In genomic region chr12:8970432-8970831, GRCh38 we compare ENCODE assay signal across 19 cellular contexts.
"Had no signal": no experiment of that assay in that cellular context is flagged by ENCODE, and none has a peak within 500 bp of the region (broad histone marks: within the 10 kb centered on the region; RNA-seq: fewer than 3 reads in every experiment).

No MANE protein-coding gene starts in this region.

- H3K27me3 Mint-ChIP-seq: dendritic cell treated with granulocyte-macrophage colony-stimulating factor and Interleukin-4, amounts not matched to agents 40 ng/mL and 50 ng/mL, for 4 days; progenitor cell of endocrine pancreas had no signal

- DNase-seq: activated naive CD4-positive, alpha-beta T cell treated with anti-CD3 and anti-CD28 coated beads, Interleukin-2, amount 50 U/mL, for 16 hours; amniotic stem cell; cerebellar nuclear complex; effector memory CD4-positive, alpha-beta T cell; kidney; left ventricle myocardium superior; mesenchymal stem cell; nephron progenitor cell; occipital lobe; small intestine; stimulated activated CD4-positive, alpha-beta T cell treated with anti-CD3 and anti-CD28 coated beads, Interleukin-4, amount 100 ng/mL, for 24 hours; stimulated activated naive CD4-positive, alpha-beta T cell; SW 1271; transverse colon had no signal

- H3K4me3 ChIP-seq: right atrium auricular region, transverse colon had no signal

- H3K36me3 ChIP-seq: right atrium auricular region, transverse colon had no signal

- H3K27me3 ChIP-seq: right atrium auricular region, transverse colon had no signal

- H3K4me3 Mint-ChIP-seq: dendritic cell treated with granulocyte-macrophage colony-stimulating factor and Interleukin-4, amounts not matched to agents 40 ng/mL and 50 ng/mL, for 4 days; nephron progenitor cell had no signal

- H3K27ac Mint-ChIP-seq: activated T-helper 2 cell treated with anti-CD3 and anti-CD28 coated beads, Interferon-gamma antibody, Interleukin-2, Interleukin-4, amounts not matched to agents 10 μg/mL and 5 μg/mL and 100 μg/mL, durations not matched to agents 14 hours and 24 hours and 36 hours; dendritic cell treated with granulocyte-macrophage colony-stimulating factor and Interleukin-4, amounts not matched to agents 40 ng/mL and 50 ng/mL, for 4 days; nephron progenitor cell; progenitor cell of endocrine pancreas had no signal

- H3K4me1 Mint-ChIP-seq: nephron progenitor cell had no signal

- H3K4me1 ChIP-seq: right atrium auricular region, transverse colon had no signal

- H3K27ac ChIP-seq: right atrium auricular region, transverse colon had no signal

- ATAC-seq: activated CD4-positive, CD25-positive, alpha-beta regulatory T cell treated with anti-CD3 and anti-CD28 coated beads, Interleukin-2, amount 50 U/mL, for 24 hours; left ventricle myocardium superior had no signal
